ENCODE assay signal across 17 cellular contexts in genomic region chr6:3402310-3403243, GRCh38. TPM values are rescaled to one million over a fixed set of nuclear protein-coding genes. Genes with fewer than 3 reads are reported as not detected.
DNase-seq lines count a peak whose midpoint lies in the region; ATAC-seq and TF ChIP-seq lines count a peak whose summit lies in the region.
"Had no signal": no experiment of that assay in that cellular context is flagged by ENCODE, and none has a peak within 500 bp of the region (broad histone marks: within the 10 kb centered on the region; RNA-seq: fewer than 3 reads in every experiment).

No MANE protein-coding gene starts in this region.

- intact Hi-C loops in esophagus squamous epithelium (cut with DNase I), result no loop called here

- H3K4me3 ChIP-seq in esophagus squamous epithelium, result no peak overlapping the region
- H3K4me3 ChIP-seq: GM23248 had no signal

- H3K4me1 ChIP-seq in esophagus squamous epithelium, result peaks cover 17 to 78% (median 61%) of the 10 kb centered on the region in 3 donors

- H3K36me3 ChIP-seq in esophagus squamous epithelium, result no peaks in the 10 kb centered on the region

- peak overlapping the region; percentile 28 to 29 for H3K27ac Mint-ChIP-seq in stimulated activated naive CD8-positive, alpha-beta T cell treated with anti-CD3 and anti-CD28 coated beads, Interleukin-15, amount 100 ng/mL, for 72 hours
- peak overlapping the region; percentile 79 for H3K27ac Mint-ChIP-seq in neural crest cell (ENCODE audit: unreplicated experiment)
- no peak overlapping the region for H3K27ac Mint-ChIP-seq in stimulated activated naive B cell treated with anti-CD40 and anti-IgM and Interleukin-4, amounts not matched to agents 10 μg/mL and 1 μg/mL and 100 μg/mL, for 72 hours
- H3K27ac Mint-ChIP-seq: activated T-helper 2 cell treated with anti-CD3 and anti-CD28 coated beads, Interferon-gamma antibody, Interleukin-2, Interleukin-4, amounts not matched to agents 10 μg/mL and 5 μg/mL and 100 μg/mL, durations not matched to agents 14 hours and 24 hours and 36 hours had no signal

- H3K27me3 ChIP-seq in esophagus squamous epithelium, result no peaks in the 10 kb centered on the region

- H3K4me3 Mint-ChIP-seq in stimulated activated naive CD8-positive, alpha-beta T cell treated with anti-CD3 and anti-CD28 coated beads, Interleukin-15, amount 100 ng/mL, for 72 hours, result no peak overlapping the region
- no peak overlapping the region for H3K4me3 Mint-ChIP-seq in neural crest cell
- no peak overlapping the region for H3K4me3 Mint-ChIP-seq in stimulated activated naive B cell treated with anti-CD40 and anti-IgM and Interleukin-4, amounts not matched to agents 10 μg/mL and 1 μg/mL and 100 μg/mL, for 72 hours

- ATAC-seq in stimulated activated naive CD8-positive, alpha-beta T cell treated with anti-CD3 and anti-CD28 coated beads, Interleukin-15, amount 100 ng/mL, for 72 hours, result peak; percentile 62
- no peak for ATAC-seq in stimulated activated naive CD8-positive, alpha-beta T cell treated with anti-CD3 and anti-CD28 coated beads, Interleukin-15, Interleukin-2, amounts not matched to agents 100 U/mL and 50 U/mL, for 24 hours
- ATAC-seq in stimulated activated naive B cell treated with anti-CD40 and anti-IgM and Interleukin-4, amounts not matched to agents 10 μg/mL and 1 μg/mL and 100 μg/mL, for 72 hours (replicated peaks), result no peak

- 43 to 44% methylated on average over 6 of the region's 6 CpGs for WGBS in esophagus squamous epithelium, 2 donors

- no peaks in the 10 kb centered on the region for H3K9me3 Mint-ChIP-seq in stimulated activated naive CD8-positive, alpha-beta T cell treated with anti-CD3 and anti-CD28 coated beads, Interleukin-15, amount 100 ng/mL, for 72 hours
- no peaks in the 10 kb centered on the region for H3K9me3 Mint-ChIP-seq in neural crest cell
- no peaks in the 10 kb centered on the region for H3K9me3 Mint-ChIP-seq in stimulated activated naive B cell treated with anti-CD40 and anti-IgM and Interleukin-4, amounts not matched to agents 10 μg/mL and 1 μg/mL and 100 μg/mL, for 72 hours
- H3K9me3 Mint-ChIP-seq: activated T-helper 2 cell treated with anti-CD3 and anti-CD28 coated beads, Interferon-gamma antibody, Interleukin-2, Interleukin-4, amounts not matched to agents 10 μg/mL and 5 μg/mL and 100 μg/mL, durations not matched to agents 14 hours and 24 hours and 36 hours had no signal

- no peak for DNase-seq in stimulated activated naive CD8-positive, alpha-beta T cell treated with anti-CD3 and anti-CD28 coated beads, Interleukin-15, amount 100 ng/mL, for 72 hours
- no peak for DNase-seq in stimulated activated naive CD8-positive, alpha-beta T cell treated with anti-CD3 and anti-CD28 coated beads, Interleukin-15, Interleukin-2, amounts not matched to agents 100 U/mL and 50 U/mL, for 24 hours
- DNase-seq in esophagus squamous epithelium (lab: John Stamatoyannopoulos, UW) (no peak), neural crest cell (ENCODE audit: low read depth, low spot score) (no peak), iPS-NIHi11 (ENCODE audit: low spot score) (no peak), T-helper 2 cell (no peak), NCI-H1694 treated with DMSO at 0.1 percent for 48 hours (lab: John Stamatoyannopoulos, UW) (no peak)
- no peak for DNase-seq in stimulated activated naive B cell treated with anti-CD40 and anti-IgM and Interleukin-4, amounts not matched to agents 10 μg/mL and 1 μg/mL and 100 μg/mL, for 72 hours
- DNase-seq: activated CD4-positive, alpha-beta T cell treated with anti-CD3 and anti-CD28 coated beads, Interleukin-2, amount 50 U/mL, for 4 hours; COR-L47; GM23248; IMR-90; NCI-H1092 treated with DMSO at 0.1 percent for 48 hours; NCI-H446 treated with DMSO at 0.1 percent for 48 hours; stimulated activated CD4-positive, alpha-beta T cell treated with anti-CD3 and anti-CD28 coated beads, Interleukin-4, amount 100 ng/mL, for 24 hours; stimulated activated naive CD4-positive, alpha-beta T cell had no signal

- H3K27me3 Mint-ChIP-seq in stimulated activated naive CD8-positive, alpha-beta T cell treated with anti-CD3 and anti-CD28 coated beads, Interleukin-15, amount 100 ng/mL, for 72 hours, result no peaks in the 10 kb centered on the region
- H3K27me3 Mint-ChIP-seq in neural crest cell (ENCODE audit: low read depth), result no peaks in the 10 kb centered on the region
- peaks cover 5 to 20% of the 10 kb centered on the region in 2 donors for H3K27me3 Mint-ChIP-seq in stimulated activated naive B cell treated with anti-CD40 and anti-IgM and Interleukin-4, amounts not matched to agents 10 μg/mL and 1 μg/mL and 100 μg/mL, for 72 hours

- H3K4me1 Mint-ChIP-seq in stimulated activated naive CD8-positive, alpha-beta T cell treated with anti-CD3 and anti-CD28 coated beads, Interleukin-15, amount 100 ng/mL, for 72 hours, result no peaks in the 10 kb centered on the region
- peaks cover 42% of the 10 kb centered on the region for H3K4me1 Mint-ChIP-seq in neural crest cell
- H3K4me1 Mint-ChIP-seq in stimulated activated naive B cell treated with anti-CD40 and anti-IgM and Interleukin-4, amounts not matched to agents 10 μg/mL and 1 μg/mL and 100 μg/mL, for 72 hours, result peaks cover 10 to 11% of the 10 kb centered on the region in 2 donors

- TF ChIP-seq CTCF in esophagus squamous epithelium (IDR thresholded peaks at IDR 0.05), result peak in 3 of 6 experiments; percentile 16 to 55 (median 30)
- TF ChIP-seq CTCF in neural crest cell (conservative IDR thresholded peaks at IDR 0.05), result no peak

- H3K27ac ChIP-seq in esophagus squamous epithelium, result peak overlapping the region; percentile 63 to 85 (median 78)
- H3K27ac ChIP-seq: GM23248 had no signal

- no peak for TF ChIP-seq POLR2A in esophagus squamous epithelium (IDR thresholded peaks at IDR 0.05)

- no peaks in the 10 kb centered on the region for H3K9me3 ChIP-seq in esophagus squamous epithelium

- peaks cover 3% of the 10 kb centered on the region for H3K36me3 Mint-ChIP-seq in neural crest cell (ENCODE audit: low read depth)
- H3K36me3 Mint-ChIP-seq in stimulated activated naive B cell treated with anti-CD40 and anti-IgM and Interleukin-4, amounts not matched to agents 10 μg/mL and 1 μg/mL and 100 μg/mL, for 72 hours, result no peaks in the 10 kb centered on the region

RNA-seq across cellular contexts. Expression of gene SLC22A23, which starts 54.3 kb away (rescaled TPM):
- total RNA-seq in esophagus squamous epithelium, result 10 to 100 TPM; 26.6 to 42.6 (median 37.6) TPM
- 12.5 and 14.6 TPM in 2 replicates for total RNA-seq in neural crest cell
